ENCODE assay signal across 18 cellular contexts in genomic region chr6:20242397-20242796, GRCh38. TPM values are rescaled to one million over a fixed set of nuclear protein-coding genes. Genes with fewer than 3 reads are reported as not detected.
DNase-seq lines count a peak whose midpoint lies in the region; ATAC-seq, FAIRE-seq and TF ChIP-seq lines count a peak whose summit lies in the region.
"Had no signal": no experiment of that assay in that cellular context is flagged by ENCODE, and none has a peak within 500 bp of the region (broad histone marks: within the 10 kb centered on the region; RNA-seq: fewer than 3 reads in every experiment).

No MANE protein-coding gene starts in this region.

- intact Hi-C loops in A673 (cut with micrococcal nuclease; ENCODE audit: unreplicated experiment): no loop called here

- DNase-seq in A673 (ENCODE audit: low spot score) (peak; percentile 22), GM23338 (ENCODE audit: low spot score) (no peak), WTC11 (ENCODE audit: low spot score) (no peak), nephron progenitor cell (peak; percentile 19), foreskin keratinocyte (no peak), HTR-8/SVneo (ENCODE audit: insufficient read length, low spot score) (no peak), NCI-H2227 treated with DMSO at 0.1 percent for 48 hours (lab: John Stamatoyannopoulos, UW) (no peak)
- DNase-seq: AML-193; Caco-2; CD4-positive, alpha-beta T cell; GOT3; H7 had no signal

- no peak for FAIRE-seq in HTR-8/SVneo (lab: Jason Lieb, UNC)
- FAIRE-seq: A204.1, D721Med, G401.6, GM12891 had no signal

- no TSS peak for BruUV-seq in A673 (replicated peaks; lab: Mats Ljungman, UMichigan)

- H3K9me3 ChIP-seq in A673 (ENCODE audit: low read depth, low read length, poor library complexity, severe bottlenecking): no peaks in the 10 kb centered on the region

- H3K4me3 Mint-ChIP-seq in GM23338 (no peak overlapping the region), WTC11 (no peak overlapping the region), nephron progenitor cell (no peak overlapping the region)
- H3K4me3 Mint-ChIP-seq: CD4-positive, alpha-beta T cell had no signal

- H3K4me1 ChIP-seq in A673 (ENCODE audit: insufficient read depth, low read length, poor library complexity, severe bottlenecking) (peaks cover 7% of the 10 kb centered on the region), GM23338 (ENCODE audit: insufficient read depth) (peaks cover 26% of the 10 kb centered on the region), foreskin keratinocyte (peaks cover 1% of the 10 kb centered on the region)

- CTCF ChIA-PET in A673 (lab: Charles Lee) (no interaction called here), WTC11 (lab: Charles Lee) (interaction anchor here (1.1 to 1.3 kb wide), 2 partner anchors 9 to 116 kb away, joined by 3 to 4 read pairs; no protein-coding TSS in a partner anchor)

- ATAC-seq in GM23338 (no peak), WTC11 (no peak), foreskin keratinocyte (no peak), HG02970 (IDR thresholded peaks at IDR 0.05; ENCODE audit: low FRiP score, unreplicated experiment) (no peak)

- POLR2A ChIA-PET in A673 (lab: Charles Lee; ENCODE audit: low non-redundant PET): no interaction called here
- POLR2A ChIA-PET in WTC11 (lab: Charles Lee): no interaction called here

- no peak overlapping the region for H2AFZ ChIP-seq in GM23338

- H4K20me1 ChIP-seq in GM23338 (replicated peaks; ENCODE audit: insufficient read depth): no peaks in the 10 kb centered on the region

- H3K4me3 ChIP-seq in A673 (ENCODE audit: low read depth, low read length, poor library complexity, severe bottlenecking): no peak overlapping the region
- no peak overlapping the region for H3K4me3 ChIP-seq in GM23338

- peaks cover 14% of the 10 kb centered on the region for H3K4me1 Mint-ChIP-seq in GM23338
- H3K4me1 Mint-ChIP-seq in WTC11: peaks cover 28% of the 10 kb centered on the region
- H3K4me1 Mint-ChIP-seq in nephron progenitor cell: peaks cover 39% of the 10 kb centered on the region

- H3K36me3 ChIP-seq in A673 (ENCODE audit: insufficient read depth, low read length, poor library complexity, severe bottlenecking): no peaks in the 10 kb centered on the region
- H3K36me3 ChIP-seq in GM23338 (ENCODE audit: insufficient read depth): no peaks in the 10 kb centered on the region

- H3K36me3 Mint-ChIP-seq in GM23338 (ENCODE audit: low read depth): peaks cover 3% of the 10 kb centered on the region; the same call in 2 of the 3 replicates
- 0 out of 2 replicates have a peak, but pooled peaks cover 2% of the 10 kb centered on the region for H3K36me3 Mint-ChIP-seq in WTC11
- peaks cover 6% of the 10 kb centered on the region for H3K36me3 Mint-ChIP-seq in nephron progenitor cell (ENCODE audit: low read depth)

- no peak overlapping the region for H3K27ac ChIP-seq in A673 (ENCODE audit: low read depth, low read length, poor library complexity, severe bottlenecking)
- no peak overlapping the region for H3K27ac ChIP-seq in GM23338 (ENCODE audit: low read depth)
- no peak overlapping the region for H3K27ac ChIP-seq in foreskin keratinocyte
- H3K27ac ChIP-seq: C4-2B had no signal

- TF ChIP-seq CTCF in A673 (conservative IDR thresholded peaks at IDR 0.05; ENCODE audit: low read depth, low read length) (no peak), GM23338 (conservative IDR thresholded peaks at IDR 0.05; ENCODE audit: low read depth in 2 of 2) (no peak), WTC11 (IDR thresholded peaks at IDR 0.05) (no peak), nephron progenitor cell (IDR thresholded peaks at IDR 0.05) (no peak), foreskin keratinocyte (conservative IDR thresholded peaks at IDR 0.05) (no peak)

- H3K27me3 ChIP-seq in A673 (replicated peaks; ENCODE audit: insufficient read depth, low read depth, low read length, poor library complexity): no peaks in the 10 kb centered on the region
- no peaks in the 10 kb centered on the region for H3K27me3 ChIP-seq in GM23338 (ENCODE audit: insufficient read depth)
- no peaks in the 10 kb centered on the region for H3K27me3 ChIP-seq in foreskin keratinocyte

- H3K4me2 ChIP-seq in GM23338: peak overlapping the region; percentile 25; the same call in 1 of the 2 replicates

- H3K27ac Mint-ChIP-seq in GM23338 (no peak overlapping the region), WTC11 (no peak overlapping the region), nephron progenitor cell (no peak overlapping the region)
- H3K27ac Mint-ChIP-seq: CD4-positive, alpha-beta T cell had no signal

- peaks cover 3% of the 10 kb centered on the region; the same call in 2 of the 3 replicates for H3K9me3 Mint-ChIP-seq in GM23338
- H3K9me3 Mint-ChIP-seq in WTC11: peaks cover 11% of the 10 kb centered on the region
- H3K9me3 Mint-ChIP-seq in nephron progenitor cell: peaks cover 20% of the 10 kb centered on the region
- H3K9me3 Mint-ChIP-seq: CD4-positive, alpha-beta T cell had no signal

- no peaks in the 10 kb centered on the region for H3F3A ChIP-seq in GM23338 (replicated peaks; ENCODE audit: low read depth)

- no peaks in the 10 kb centered on the region for H3K9me2 ChIP-seq in GM23338 (ENCODE audit: insufficient read depth)

- H3K27me3 Mint-ChIP-seq in GM23338 (ENCODE audit: insufficient read depth, low read depth, poor library complexity): no peaks in the 10 kb centered on the region
- no peaks in the 10 kb centered on the region for H3K27me3 Mint-ChIP-seq in WTC11 (ENCODE audit: low read depth)
- peaks cover 2% of the 10 kb centered on the region for H3K27me3 Mint-ChIP-seq in nephron progenitor cell (ENCODE audit: low read depth, poor library complexity)
- H3K27me3 Mint-ChIP-seq: CD4-positive, alpha-beta T cell had no signal

- no peaks in the 10 kb centered on the region for H3K79me2 ChIP-seq in GM23338 (replicated peaks; ENCODE audit: insufficient read depth)

TF ChIP-seq in GM23338, 12 proteins besides CTCF, POLR2A, EP300 and RAD21 (continues in another document):
- no peak for TF ChIP-seq EZH2 (IDR thresholded peaks at IDR 0.05; ENCODE audit: low read depth, unreplicated experiment)
- TF ChIP-seq CREB1 (CRISPR knock-in tag; IDR thresholded peaks at IDR 0.05; ENCODE audit: low read depth): no peak
- no peak for TF ChIP-seq ZNF331 (CRISPR knock-in tag; IDR thresholded peaks at IDR 0.05; ENCODE audit: low read depth)
- no peak for TF ChIP-seq ZNF114 (CRISPR knock-in tag; IDR thresholded peaks at IDR 0.05)
- no peak for TF ChIP-seq EZH2phosphoT487 (IDR thresholded peaks at IDR 0.05; ENCODE audit: unreplicated experiment)
- TF ChIP-seq, protein P1, sequence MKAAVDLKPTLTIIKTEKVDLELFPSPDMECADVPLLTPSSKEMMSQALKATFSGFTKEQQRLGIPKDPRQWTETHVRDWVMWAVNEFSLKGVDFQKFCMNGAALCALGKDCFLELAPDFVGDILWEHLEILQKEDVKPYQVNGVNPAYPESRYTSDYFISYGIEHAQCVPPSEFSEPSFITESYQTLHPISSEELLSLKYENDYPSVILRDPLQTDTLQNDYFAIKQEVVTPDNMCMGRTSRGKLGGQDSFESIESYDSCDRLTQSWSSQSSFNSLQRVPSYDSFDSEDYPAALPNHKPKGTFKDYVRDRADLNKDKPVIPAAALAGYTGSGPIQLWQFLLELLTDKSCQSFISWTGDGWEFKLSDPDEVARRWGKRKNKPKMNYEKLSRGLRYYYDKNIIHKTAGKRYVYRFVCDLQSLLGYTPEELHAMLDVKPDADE (IDR thresholded peaks at IDR 0.05): no peak

TF ChIP-seq in WTC11, 78 proteins besides CTCF, POLR2A, EP300 and RAD21:
- 0 out of 2 replicates have a peak, but pooled peaks have one; percentile 22 for TF ChIP-seq USF1 (CRISPR knock-in tag; IDR thresholded peaks at IDR 0.05)
- TF ChIP-seq TEAD4 (CRISPR knock-in tag; IDR thresholded peaks at IDR 0.05): no peak

RNA-seq across cellular contexts. Expression of gene MBOAT1, which starts 30.1 kb away (rescaled TPM):
- total RNA-seq in A673 (2021) (6.3 and 8.2 TPM in 2 replicates), WTC11 (2021) (16.3 to 22.9 TPM (median 16.5 TPM) in 3 replicates), foreskin keratinocyte (11.2 and 13.8 TPM in 2 replicates)
- 18.6 and 20.9 TPM in 2 replicates for total RNA-seq in GM23338 (2014; rRNA removed; shearing (Covaris generic))
- polyA plus RNA-seq in GM23338 (2016; fragmentation: Nextera tagmentation; extraction: Ambion mirVana) (3.2 and 3.8 TPM in 2 replicates), foreskin keratinocyte (2.0 and 2.3 TPM in 2 replicates)

Comparison
In these comparisons a context has a peak if more than half of its experiments do, and no peak if none do; other contexts are left out.
1. DNase-seq: peak in A673 (single experiment) and nephron progenitor cell (single experiment); none in GM23338 (single experiment), WTC11 (single experiment), foreskin keratinocyte (0 of 2), HTR-8/SVneo (single experiment) and NCI-H2227 treated with DMSO at 0.1 percent for 48 hours (single experiment).